ENCODE assay signal across 15 cellular contexts in genomic region chr11:94882931-94883330, GRCh38.
"Had no signal": no experiment of that assay in that cellular context is flagged by ENCODE, and none has a peak within 500 bp of the region (broad histone marks: within the 10 kb centered on the region; RNA-seq: fewer than 3 reads in every experiment).

No MANE protein-coding gene starts in this region.

- H3K27ac ChIP-seq: neural progenitor cell, psoas muscle, spleen, upper lobe of left lung had no signal

- H3K4me2 ChIP-seq: neural progenitor cell had no signal

- H3K9me3 ChIP-seq: psoas muscle, upper lobe of left lung had no signal

- DNase-seq: activated naive CD4-positive, alpha-beta T cell treated with anti-CD3 and anti-CD28 coated beads, Interleukin-2, amount 10 ng/mL, durations not matched to agents 7 days and 5 days; activated T-cell treated with anti-CD3 and anti-CD28 coated beads for 4 hours; caudate nucleus; foreskin melanocyte; naive B cell; psoas muscle; spleen; T1000; upper lobe of left lung had no signal

- ATAC-seq: activated CD4-positive, CD25-positive, alpha-beta regulatory T cell treated with anti-CD3 and anti-CD28 coated beads, Interleukin-2, amount 50 U/mL, for 24 hours; psoas muscle; sciatic nerve had no signal

- H3K36me3 ChIP-seq: neural progenitor cell had no signal

- FAIRE-seq: astrocyte, colon, islet of Langerhans had no signal

- H3K4me3 ChIP-seq: neural progenitor cell, psoas muscle, spleen, upper lobe of left lung had no signal

- H3K27me3 ChIP-seq: neural progenitor cell, spleen, upper lobe of left lung had no signal

- H3K9ac ChIP-seq: neural progenitor cell had no signal

- H3K4me1 ChIP-seq: neural progenitor cell, psoas muscle, spleen, upper lobe of left lung had no signal
